8 cellular contexts compared by ENCODE assay signal in the genomic region with DNA sequence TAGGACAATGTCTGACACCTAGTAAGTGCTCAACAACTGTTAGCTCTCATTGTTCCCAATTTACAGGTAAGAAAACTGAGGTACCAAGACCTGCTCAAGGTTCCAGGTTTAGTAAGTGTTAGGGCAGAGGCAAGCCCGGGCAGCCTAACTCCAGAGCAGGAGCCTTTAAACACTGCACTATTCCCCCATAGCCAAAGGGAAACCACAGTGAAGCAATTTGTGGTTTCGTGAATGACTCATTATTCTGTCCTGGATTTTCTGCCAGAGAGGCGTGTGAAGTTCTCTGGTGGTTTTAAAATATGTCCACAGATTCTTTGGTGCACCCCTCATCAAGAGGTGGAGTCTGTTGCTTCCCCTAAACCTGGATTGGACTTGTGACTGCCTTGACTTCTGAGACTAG. TPM values are rescaled to one million over a fixed set of nuclear protein-coding genes. Genes with fewer than 3 reads are reported as not detected.
DNase-seq lines count a peak whose midpoint lies in the region; ATAC-seq and TF ChIP-seq lines count a peak whose summit lies in the region.

No MANE protein-coding gene starts in this region.

- CTCF ChIA-PET in AG04450 (lab: Charles Lee): interaction anchor here (1.0 to 1.4 kb wide), 3 partner anchors 22 to 493 kb away, joined by 3 to 6 read pairs (median 4); no protein-coding TSS in a partner anchor

- POLR2A ChIA-PET in AG04450 (lab: Yijun Ruan, JAX): no interaction called here

- no peaks in the 10 kb centered on the region for H3K27me3 ChIP-seq in AG04450 (ENCODE audit: control insufficient read depth, insufficient read depth, low read length)

- ATAC-seq in GM18907 (IDR thresholded peaks at IDR 0.05; ENCODE audit: unreplicated experiment) (peak; percentile 82), HG02840 (IDR thresholded peaks at IDR 0.05; ENCODE audit: low FRiP score, unreplicated experiment) (no peak)
- peak; percentile 76 to 89 for ATAC-seq in activated naive CD4-positive, alpha-beta T cell treated with anti-CD3 and anti-CD28 coated beads, Interleukin-2, amount 50 U/mL, for 72 hours

- peaks cover 9% of the 10 kb centered on the region for H3K9me3 ChIP-seq in AG04450 (ENCODE audit: control insufficient read depth, insufficient read depth, low read length)

- peaks cover 16 to 17% of the 10 kb centered on the region in 2 donors for H3K9me3 Mint-ChIP-seq in activated naive CD4-positive, alpha-beta T cell treated with anti-CD3 and anti-CD28 coated beads, Interleukin-2, amount 50 U/mL, for 72 hours

- peaks cover 17 to 30% of the 10 kb centered on the region in 2 donors for H3K36me3 Mint-ChIP-seq in activated naive CD4-positive, alpha-beta T cell treated with anti-CD3 and anti-CD28 coated beads, Interleukin-2, amount 50 U/mL, for 72 hours

- no peak overlapping the region for H3K27ac Mint-ChIP-seq in activated naive CD4-positive, alpha-beta T cell treated with anti-CD3 and anti-CD28 coated beads, Interleukin-2, amount 50 U/mL, for 72 hours

- no peak overlapping the region for H3K4me3 ChIP-seq in AG04450 (ENCODE audit: low read depth, low read length)

- DNase-seq in AG04450 (ENCODE audit: low read depth, low spot score): peak; percentile 95
- DNase-seq in HT-29 (ENCODE audit: low spot score): peak; percentile 48
- no peak for DNase-seq in activated naive CD4-positive, alpha-beta T cell treated with anti-CD3 and anti-CD28 coated beads, Interleukin-2, amount 50 U/mL, for 72 hours (ENCODE audit: low spot score in 2 of 2)
- DNase-seq in inferior parietal cortex (ENCODE audit: extremely low spot score): peak; percentile 12
- no peak for DNase-seq in activated gamma-delta T cell (lab: John Stamatoyannopoulos, UW)
- no peak for DNase-seq in activated CD4-positive, alpha-beta T cell treated with anti-CD3 and anti-CD28 coated beads for 4 hours

- H3K27ac ChIP-seq in AG04450 (ENCODE audit: low read depth, low read length): peak overlapping the region; percentile 81

- TF ChIP-seq CTCF in AG04450 (IDR thresholded peaks at IDR 0.05; ENCODE audit: low read depth, low read length): no peak

RNA-seq across cellular contexts. Expression of gene MCC, which starts 1.0 kb away (rescaled TPM):
- polyA plus RNA-seq in AG04450 (2011; rRNA removed): 17.0 and 17.5 TPM in 2 replicates
- 60.3 and 64.2 TPM in 2 replicates for polyA minus RNA-seq in AG04450 (2011; rRNA and poly(A)+ RNA removed)
- not detected in 2 replicates for total RNA-seq in HT-29 (2014; rRNA removed; shearing (Covaris generic))
- 1 to 10 TPM in 1 of 2 donors, under 1 TPM in 1; 0.89 to 3.3 TPM for total RNA-seq in activated naive CD4-positive, alpha-beta T cell treated with anti-CD3 and anti-CD28 coated beads, Interleukin-2, amount 50 U/mL, for 72 hours

RNA-seq across cellular contexts. Expression of gene YTHDC2, which starts 24.2 kb away (rescaled TPM):
- 8.2 and 10.7 TPM in 2 replicates for polyA plus RNA-seq in AG04450 (2011; rRNA removed)
- 12.6 and 19.0 TPM in 2 replicates for polyA minus RNA-seq in AG04450 (2011; rRNA and poly(A)+ RNA removed)
- total RNA-seq in HT-29 (2014; rRNA removed; shearing (Covaris generic)): 9.3 and 10.2 TPM in 2 replicates
- total RNA-seq in activated naive CD4-positive, alpha-beta T cell treated with anti-CD3 and anti-CD28 coated beads, Interleukin-2, amount 50 U/mL, for 72 hours: 10 to 100 TPM; 22.2 to 29.7 TPM

RNA-seq across cellular contexts. Expression of gene TSSK1B, which starts 54.5 kb away (rescaled TPM):
- polyA plus RNA-seq in AG04450 (2011; rRNA removed): 0.10 TPM in 1 of 2 replicates, not detected in the other
- 1.5 and 1.7 TPM in 2 replicates for polyA minus RNA-seq in AG04450 (2011; rRNA and poly(A)+ RNA removed)
- not detected in 2 replicates for total RNA-seq in HT-29 (2014; rRNA removed; shearing (Covaris generic))
- total RNA-seq in activated naive CD4-positive, alpha-beta T cell treated with anti-CD3 and anti-CD28 coated beads, Interleukin-2, amount 50 U/mL, for 72 hours: not detected

Comparison
In these comparisons a context has a peak if more than half of its experiments do, and no peak if none do; other contexts are left out.
1. DNase-seq: peak in AG04450 (single experiment), HT-29 (single experiment) and inferior parietal cortex (single experiment); none in activated naive CD4-positive, alpha-beta T cell treated with anti-CD3 and anti-CD28 coated beads, Interleukin-2, amount 50 U/mL, for 72 hours (0 of 2), activated gamma-delta T cell (single experiment) and activated CD4-positive, alpha-beta T cell treated with anti-CD3 and anti-CD28 coated beads for 4 hours (0 of 2).